Comparison of ENCODE assay signal across 30 cellular contexts in the genomic region with DNA sequence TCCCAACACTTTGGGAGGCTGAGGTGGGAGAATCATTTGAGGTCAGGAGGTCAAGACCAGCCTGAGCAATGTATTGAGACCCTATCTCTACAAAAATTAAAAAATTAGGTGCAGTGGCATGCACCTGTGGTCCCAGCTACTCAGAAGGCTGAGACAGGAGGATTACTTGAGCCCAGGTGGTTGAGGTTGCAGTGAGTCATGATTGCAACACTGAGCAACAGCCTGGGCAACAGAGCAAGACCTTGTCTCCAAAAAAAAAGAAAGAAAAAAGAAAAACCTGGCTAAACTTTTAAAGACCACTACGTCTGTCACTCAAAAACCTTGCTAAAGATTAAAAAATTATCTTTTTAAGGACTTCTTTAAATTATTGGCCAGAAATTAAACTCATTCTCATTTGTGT. TPM values are rescaled to one million over a fixed set of nuclear protein-coding genes. Genes with fewer than 3 reads are reported as not detected.
DNase-seq lines count a peak whose midpoint lies in the region; ATAC-seq lines count a peak whose summit lies in the region.
"Had no signal": no experiment of that assay in that cellular context is flagged by ENCODE, and none has a peak within 500 bp of the region (broad histone marks: within the 10 kb centered on the region; RNA-seq: fewer than 3 reads in every experiment).

No MANE protein-coding gene starts in this region.

- H3K9me3 Mint-ChIP-seq in activated naive CD4-positive, alpha-beta T cell treated with anti-CD3 and anti-CD28 coated beads for 36 hours: no peaks in the 10 kb centered on the region
- peaks cover 0 to 4% of the 10 kb centered on the region in 2 donors for H3K9me3 Mint-ChIP-seq in activated naive CD4-positive, alpha-beta T cell treated with anti-CD3 and anti-CD28 coated beads, Interleukin-2, amount 50 U/mL, for 72 hours
- H3K9me3 Mint-ChIP-seq: activated CD8-positive, alpha-beta T cell treated with anti-CD3 and anti-CD28 coated beads for 36 hours; activated T-helper 1 cell treated with anti-CD3 and anti-CD28 coated beads, Interleukin-12 subunit alpha, Interleukin-12 subunit beta, Interleukin-2, Interleukin-4 antibody, amounts not matched to agents 30 ng/mL and 10 ng/mL and 1 ng/mL, durations not matched to agents 14 hours and 24 hours and 36 hours; CD4-positive, alpha-beta memory T cell; natural killer cell treated with Interleukin-12 subunit alpha and Interleukin-12 subunit beta and Interleukin-15 and Interleukin-18, amount 100 ng/mL, for 72 hours had no signal

- no peak overlapping the region for H2BK5ac ChIP-seq in trophoblast cell (ENCODE audit: low read depth, low read length, poor library complexity)

- no peaks in the 10 kb centered on the region for H3K36me3 Mint-ChIP-seq in activated naive CD4-positive, alpha-beta T cell treated with anti-CD3 and anti-CD28 coated beads for 36 hours (ENCODE audit: low read depth)
- H3K36me3 Mint-ChIP-seq in activated naive CD4-positive, alpha-beta T cell treated with anti-CD3 and anti-CD28 coated beads, Interleukin-2, amount 50 U/mL, for 72 hours: peaks cover 0 to 14% of the 10 kb centered on the region in 2 donors
- H3K36me3 Mint-ChIP-seq: CD4-positive, alpha-beta memory T cell; natural killer cell treated with Interleukin-12 subunit alpha and Interleukin-12 subunit beta and Interleukin-15 and Interleukin-18, amount 100 ng/mL, for 72 hours had no signal

- peak; percentile 62 for DNase-seq in activated naive CD4-positive, alpha-beta T cell treated with anti-CD3 and anti-CD28 coated beads for 36 hours
- DNase-seq in activated naive CD4-positive, alpha-beta T cell treated with anti-CD3 and anti-CD28 coated beads, Interleukin-2, amount 50 U/mL, for 72 hours (ENCODE audit: low spot score in 2 of 2): no peak
- peak; percentile 27 for DNase-seq in M059J (ENCODE audit: low read depth)
- DNase-seq in RPMI7951 (ENCODE audit: low read depth): peak; percentile 17
- DNase-seq in trophoblast cell: peak; percentile 27 to 63
- DNase-seq in cerebellar cortex (ENCODE audit: low spot score): no peak
- no peak for DNase-seq in effector memory CD4-positive, alpha-beta T cell
- DNase-seq: activated CD4-positive, CD25-positive, alpha-beta regulatory T cell treated with anti-CD3 and anti-CD28 coated beads, Interleukin-2, amount 50 U/mL, for 72 hours; activated CD8-positive, alpha-beta memory T cell treated with anti-CD3 and anti-CD28 coated beads, Interleukin-2, amount 50 U/mL, for 48 hours; activated CD8-positive, alpha-beta T cell treated with anti-CD3 and anti-CD28 coated beads for 36 hours; activated naive CD4-positive, alpha-beta T cell treated with Interleukin-2 at 50 U/mL for 16 hours; adrenal gland; CD4-positive, alpha-beta memory T cell; cerebellar nuclear complex; dermis blood vessel endothelial cell; EL; esophagus squamous epithelium; gastrocnemius medialis; H7; left cardiac atrium; NCI-H1930; NCI-H510A treated with DMSO at 0.1 percent for 48 hours; occipital lobe; psoas muscle; SHP77 treated with DMSO at 0.1 percent for 48 hours; stimulated activated naive CD4-positive, alpha-beta T cell treated with Interleukin-2 at 50 U/mL for 16 hours had no signal

- no peak for ATAC-seq in activated naive CD4-positive, alpha-beta T cell treated with anti-CD3 and anti-CD28 coated beads, Interleukin-2, amount 50 U/mL, for 72 hours
- ATAC-seq in GM18519 (IDR thresholded peaks at IDR 0.05; ENCODE audit: low FRiP score, unreplicated experiment): no peak
- ATAC-seq: activated CD8-positive, alpha-beta T cell treated with anti-CD3 and anti-CD28 coated beads for 36 hours; gastrocnemius medialis; left cardiac atrium; natural killer cell treated with Interleukin-12 subunit alpha and Interleukin-12 subunit beta and Interleukin-15 and Interleukin-18, amount 100 ng/mL, for 72 hours; psoas muscle had no signal

- H2AFZ ChIP-seq in trophoblast cell (ENCODE audit: insufficient read depth, low read length, poor library complexity): no peak overlapping the region

- H3K27ac ChIP-seq in trophoblast cell (ENCODE audit: low read depth, low read length): no peak overlapping the region
- no peak overlapping the region for H3K27ac ChIP-seq in effector memory CD4-positive, alpha-beta T cell (ENCODE audit: insufficient read depth, low read length, poor library complexity, severe bottlenecking)
- H3K27ac ChIP-seq: adrenal gland, esophagus squamous epithelium, gastrocnemius medialis, psoas muscle had no signal

- H3K4me2 ChIP-seq in trophoblast cell (ENCODE audit: low read length): no peak overlapping the region

- CTCF ChIA-PET in activated naive CD4-positive, alpha-beta T cell treated with anti-CD3 and anti-CD28 coated beads for 36 hours (lab: Charles Lee): no interaction called here

- H3K14ac ChIP-seq in trophoblast cell (ENCODE audit: low read length): no peak overlapping the region

- H3K18ac ChIP-seq in trophoblast cell (ENCODE audit: low read length): no peak overlapping the region

- H3K4me3 ChIP-seq in trophoblast cell (ENCODE audit: low read depth, low read length): no peak overlapping the region
- H3K4me3 ChIP-seq in effector memory CD4-positive, alpha-beta T cell (ENCODE audit: insufficient read depth, low read depth, low read length, poor library complexity, severe bottlenecking): no peak overlapping the region
- H3K4me3 ChIP-seq: adrenal gland, esophagus squamous epithelium, gastrocnemius medialis, lung, psoas muscle had no signal

- peaks cover 8% of the 10 kb centered on the region for H3K27me3 Mint-ChIP-seq in activated naive CD4-positive, alpha-beta T cell treated with anti-CD3 and anti-CD28 coated beads for 36 hours (ENCODE audit: low read depth)

- WGBS in trophoblast cell (ENCODE audit: extremely low coverage, insufficient coverage, insufficient read length): no CpG with 5 or more reads among the region's 1 CpG

- no peak overlapping the region for H3K27ac Mint-ChIP-seq in activated naive CD4-positive, alpha-beta T cell treated with anti-CD3 and anti-CD28 coated beads for 36 hours
- H3K27ac Mint-ChIP-seq in activated naive CD4-positive, alpha-beta T cell treated with anti-CD3 and anti-CD28 coated beads, Interleukin-2, amount 50 U/mL, for 72 hours: no peak overlapping the region
- H3K27ac Mint-ChIP-seq: activated CD8-positive, alpha-beta T cell treated with anti-CD3 and anti-CD28 coated beads for 36 hours; activated T-helper 1 cell treated with anti-CD3 and anti-CD28 coated beads, Interleukin-12 subunit alpha, Interleukin-12 subunit beta, Interleukin-2, Interleukin-4 antibody, amounts not matched to agents 30 ng/mL and 10 ng/mL and 1 ng/mL, durations not matched to agents 14 hours and 24 hours and 36 hours; CD4-positive, alpha-beta memory T cell had no signal

- H3K4me1 ChIP-seq in trophoblast cell (ENCODE audit: control insufficient read depth in 1 of 2, insufficient read depth in 2 of 2, low read length in 2 of 2): peaks cover 9 to 13% of the 10 kb centered on the region in 2 experiments
- H3K4me1 ChIP-seq in effector memory CD4-positive, alpha-beta T cell (ENCODE audit: control insufficient read depth, insufficient read depth, low read length, poor library complexity, severe bottlenecking): peaks cover 21% of the 10 kb centered on the region

- H4K8ac ChIP-seq in trophoblast cell (ENCODE audit: low read depth, low read length): no peak overlapping the region

- H3K9ac ChIP-seq in trophoblast cell (ENCODE audit: low read length): no peak overlapping the region

- H4K12ac ChIP-seq in trophoblast cell (ENCODE audit: low read depth, low read length): no peak overlapping the region

- H2BK120ac ChIP-seq in trophoblast cell (ENCODE audit: insufficient read depth, low read length, poor library complexity): no peak overlapping the region

- H3K4ac ChIP-seq in trophoblast cell (ENCODE audit: low read depth, low read length): no peak overlapping the region

- H2AK5ac ChIP-seq in trophoblast cell (ENCODE audit: low read length): no peak overlapping the region

- no peak overlapping the region for H2BK12ac ChIP-seq in trophoblast cell (ENCODE audit: low read length)

- no peaks in the 10 kb centered on the region for H3K79me2 ChIP-seq in trophoblast cell (ENCODE audit: control insufficient read depth, insufficient read depth, low read length, poor library complexity)

- no peaks in the 10 kb centered on the region for H3K9me3 ChIP-seq in trophoblast cell (ENCODE audit: insufficient read depth, low read depth, low read length)
- no peaks in the 10 kb centered on the region for H3K9me3 ChIP-seq in effector memory CD4-positive, alpha-beta T cell (ENCODE audit: control insufficient read depth, low read length)
- H3K9me3 ChIP-seq: adrenal gland, esophagus squamous epithelium, gastrocnemius medialis, psoas muscle had no signal

- H3K4me1 Mint-ChIP-seq in activated naive CD4-positive, alpha-beta T cell treated with anti-CD3 and anti-CD28 coated beads for 36 hours (ENCODE audit: low read depth): peaks cover 68% of the 10 kb centered on the region

- intact Hi-C loops in activated naive CD4-positive, alpha-beta T cell treated with anti-CD3 and anti-CD28 coated beads for 36 hours (cut with micrococcal nuclease): no loop called here

- H3K23ac ChIP-seq in trophoblast cell (ENCODE audit: low read length): no peak overlapping the region

- no peaks in the 10 kb centered on the region for H3K27me3 ChIP-seq in trophoblast cell (ENCODE audit: insufficient read depth, low read length)
- no peaks in the 10 kb centered on the region for H3K27me3 ChIP-seq in effector memory CD4-positive, alpha-beta T cell (replicated peaks; ENCODE audit: control insufficient read depth, insufficient read depth, low read length, poor library complexity, severe bottlenecking)
- H3K27me3 ChIP-seq: adrenal gland, esophagus squamous epithelium, gastrocnemius medialis had no signal

- no peak overlapping the region for H3K4me3 Mint-ChIP-seq in activated naive CD4-positive, alpha-beta T cell treated with anti-CD3 and anti-CD28 coated beads for 36 hours
- H3K4me3 Mint-ChIP-seq: activated CD8-positive, alpha-beta T cell treated with anti-CD3 and anti-CD28 coated beads for 36 hours; activated T-helper 1 cell treated with anti-CD3 and anti-CD28 coated beads, Interleukin-12 subunit alpha, Interleukin-12 subunit beta, Interleukin-2, Interleukin-4 antibody, amounts not matched to agents 30 ng/mL and 10 ng/mL and 1 ng/mL, durations not matched to agents 14 hours and 24 hours and 36 hours; CD4-positive, alpha-beta memory T cell; natural killer cell treated with Interleukin-12 subunit alpha and Interleukin-12 subunit beta and Interleukin-15 and Interleukin-18, amount 100 ng/mL, for 72 hours had no signal

- H3K79me1 ChIP-seq in trophoblast cell (ENCODE audit: low read length): peaks cover 12% of the 10 kb centered on the region

- no peak overlapping the region for H4K91ac ChIP-seq in trophoblast cell (ENCODE audit: low read depth, low read length)

- H3K36me3 ChIP-seq in trophoblast cell (ENCODE audit: control insufficient read depth in 1 of 2, insufficient read depth in 2 of 2, low read length in 2 of 2): no peaks in the 10 kb centered on the region
- H3K36me3 ChIP-seq in effector memory CD4-positive, alpha-beta T cell (ENCODE audit: control insufficient read depth, insufficient read depth, low read length): no peaks in the 10 kb centered on the region
- H3K36me3 ChIP-seq: adrenal gland, esophagus squamous epithelium, gastrocnemius medialis had no signal

RNA-seq across cellular contexts. Expression of gene ABCA1, which starts 59.8 kb away (rescaled TPM):
- 10 to 100 TPM; 31.3 to 31.5 TPM for total RNA-seq in activated naive CD4-positive, alpha-beta T cell treated with anti-CD3 and anti-CD28 coated beads for 36 hours
- total RNA-seq in activated naive CD4-positive, alpha-beta T cell treated with anti-CD3 and anti-CD28 coated beads, Interleukin-2, amount 50 U/mL, for 72 hours: 10 to 100 TPM in 1 of 2 donors, 1 to 10 TPM in 1; 5.7 to 21.7 TPM
- 5.2 and 7.7 TPM in 2 replicates for total RNA-seq in M059J (2014; rRNA removed; shearing (Covaris generic))
- 20.8 TPM in 2 replicates for total RNA-seq in RPMI7951 (2014; rRNA removed; shearing (Covaris generic))
- 4.9 and 5.1 TPM in 2 replicates for polyA plus RNA-seq in trophoblast cell (2013)

Comparison
In these comparisons a context has a peak if more than half of its experiments do, and no peak if none do; other contexts are left out.
1. DNase-seq: peak in activated naive CD4-positive, alpha-beta T cell treated with anti-CD3 and anti-CD28 coated beads for 36 hours (single experiment), M059J (single experiment), RPMI7951 (single experiment) and trophoblast cell (2 of 2); none in activated naive CD4-positive, alpha-beta T cell treated with anti-CD3 and anti-CD28 coated beads, Interleukin-2, amount 50 U/mL, for 72 hours (0 of 2), cerebellar cortex (single experiment) and effector memory CD4-positive, alpha-beta T cell (0 of 3).